11 cellular contexts compared by ENCODE assay signal in genomic region chr5:124725040-124725434, GRCh38. TPM values are rescaled to one million over a fixed set of nuclear protein-coding genes. Genes with fewer than 3 reads are reported as not detected.
DNase-seq lines count a peak whose midpoint lies in the region; ATAC-seq lines count a peak whose summit lies in the region.
"Had no signal": no experiment of that assay in that cellular context is flagged by ENCODE, and none has a peak within 500 bp of the region (broad histone marks: within the 10 kb centered on the region; RNA-seq: fewer than 3 reads in every experiment).

No MANE protein-coding gene starts in this region.

- peak overlapping the region; percentile 44 for H3K4me2 ChIP-seq in BLaER1
- H3K4me2 ChIP-seq: KMS-11 had no signal

- H3K4me3 ChIP-seq in BLaER1 (no peak overlapping the region), SK-N-MC (peak overlapping the region; percentile 34; the same call in 1 of the 2 replicates)

- DNase-seq in SK-N-MC (ENCODE audit: low read depth, low spot score) = no peak
- no peak for DNase-seq in NCI-H748 treated with DMSO at 0.1 percent for 48 hours (lab: John Stamatoyannopoulos, UW)
- DNase-seq in GM19240 (ENCODE audit: insufficient read length, low spot score) = no peak
- no peak for DNase-seq in mesenteric fat pad (ENCODE audit: low spot score)
- DNase-seq in KBM-7 = no peak
- DNase-seq: activated CD4-positive, alpha-beta T cell treated with anti-CD3 and anti-CD28 coated beads for 36 hours; occipital lobe had no signal

- peaks cover 83% of the 10 kb centered on the region for H3K36me3 ChIP-seq in BLaER1
- H3K36me3 ChIP-seq in SK-N-MC (ENCODE audit: insufficient read depth, low read length) = no peaks in the 10 kb centered on the region

- peaks cover 100% of the 10 kb centered on the region for H4K20me1 ChIP-seq in BLaER1

- ATAC-seq in GM18907 (IDR thresholded peaks at IDR 0.05; ENCODE audit: unreplicated experiment) (peak; percentile 60), HG02798 (IDR thresholded peaks at IDR 0.05; ENCODE audit: poor library complexity, unreplicated experiment) (peak; percentile 70)
- ATAC-seq: activated CD4-positive, alpha-beta T cell treated with anti-CD3 and anti-CD28 coated beads for 36 hours had no signal

- H3K27me3 ChIP-seq in BLaER1 = no peaks in the 10 kb centered on the region

- H3K9ac ChIP-seq in BLaER1 = no peak overlapping the region
- H3K9ac ChIP-seq in SK-N-MC (ENCODE audit: insufficient read length) = no peak overlapping the region
- H3K9ac ChIP-seq: KMS-11 had no signal

- H3K27ac ChIP-seq in BLaER1 (no peak overlapping the region), SK-N-MC (no peak overlapping the region)
- H3K27ac ChIP-seq: KMS-11 had no signal

- peaks cover 93% of the 10 kb centered on the region for H3K4me1 ChIP-seq in BLaER1

- in situ Hi-C loops in KBM-7 (cut with MboI; ENCODE audit: low pct_unique_long_range_greater_than_20kb, low sequenced_read_pairs) = no loop called here

- H3K9me3 ChIP-seq in BLaER1 (no peaks in the 10 kb centered on the region), SK-N-MC (ENCODE audit: low read depth, low read length) (no peaks in the 10 kb centered on the region)

RNA-seq across cellular contexts. Expression of gene ZNF608, which starts 21.4 kb away (rescaled TPM):
- total RNA-seq in mesenteric fat pad = 15.3 TPM
- total RNA-seq: activated CD4-positive, alpha-beta T cell treated with anti-CD3 and anti-CD28 coated beads for 36 hours had no signal
